ENCODE assay signal across 8 cellular contexts in genomic region chr22:42937164-42937854, GRCh38.
A peak's percentile ranks its signal among the peaks of the same experiment; 100 is the strongest.
DNase-seq lines count a peak whose midpoint lies in the region; ATAC-seq and TF ChIP-seq lines count a peak whose summit lies in the region.

No MANE protein-coding gene starts in this region.

- H3K4me1 ChIP-seq in heart left ventricle (peaks cover 36 to 99% (median 85%) of the 10 kb centered on the region in 12 donors), spleen (peaks cover 46 to 87% (median 82%) of the 10 kb centered on the region in 6 donors)

- ATAC-seq in activated T-cell treated with anti-CD3 and anti-CD28 coated beads, Interleukin-2, amount 50 U/mL, for 72 hours (replicated peaks in 1 of 2), result peak; percentile 82 to 85
- ATAC-seq in heart left ventricle (peak in 3 of 4 donors; percentile 9 to 59 (median 20)), HG03342 (IDR thresholded peaks at IDR 0.05; ENCODE audit: unreplicated experiment) (no peak)

- intact Hi-C loops in heart left ventricle (cut with DNase I) (no loop called here), spleen (cut with DNase I; ENCODE audit: low total_unique reads) (no loop called here)

- 71 to 80% (median 74%) methylated on average over 11 to 12 of the region's 12 CpGs for WGBS in heart left ventricle, 4 donors
- 34 to 50% (median 48%) methylated on average over 12 of the region's 12 CpGs for WGBS in spleen, 5 donors

- H3K4me3 ChIP-seq in MG63 (no peak overlapping the region), heart left ventricle (no peak overlapping the region), spleen (peak overlapping the region in 3 of 8 donors; percentile 3 to 41 (median 6))

- no peaks in the 10 kb centered on the region for H3K27me3 Mint-ChIP-seq in activated T-cell treated with anti-CD3 and anti-CD28 coated beads, Interleukin-2, amount 50 U/mL, for 72 hours (ENCODE audit: low read depth)

- H3K27ac ChIP-seq in heart left ventricle, result peak overlapping the region in 11 of 12 donors; percentile 62 to 93 (median 78)
- H3K27ac ChIP-seq in spleen, result peak overlapping the region in 7 of 8 donors; percentile 64 to 94 (median 79)

- H3K4me1 Mint-ChIP-seq in activated T-cell treated with anti-CD3 and anti-CD28 coated beads, Interleukin-2, amount 50 U/mL, for 72 hours (ENCODE audit: low read depth), result peaks cover 57% of the 10 kb centered on the region

- H3K27ac Mint-ChIP-seq in activated T-cell treated with anti-CD3 and anti-CD28 coated beads, Interleukin-2, amount 50 U/mL, for 72 hours, result no peak overlapping the region

- H3K36me3 ChIP-seq in MG63 (peaks cover 6% of the 10 kb centered on the region), heart left ventricle (peaks cover 0 to 6% (median 0%) of the 10 kb centered on the region in 9 donors), spleen (no peaks in the 10 kb centered on the region)

- DNase-seq in GM13976 (ENCODE audit: low spot score), result peak; percentile 68
- DNase-seq in MG63, result peak; percentile 73
- peak; percentile 33 to 45 for DNase-seq in activated T-cell treated with anti-CD3 and anti-CD28 coated beads, Interleukin-2, amount 50 U/mL, for 72 hours
- peak in 1 of 5 donors; percentile 63 for DNase-seq in heart left ventricle
- DNase-seq in spleen, result peak; percentile 88
- no peak for DNase-seq in NCI-H446 (lab: John Stamatoyannopoulos, UW)
- no peak for DNase-seq in NCI-H524 treated with DMSO at 0.1 percent for 48 hours (lab: John Stamatoyannopoulos, UW)

- H3K9me3 ChIP-seq in MG63 (no peaks in the 10 kb centered on the region), heart left ventricle (no peaks in the 10 kb centered on the region), spleen (no peaks in the 10 kb centered on the region)

- H3K4me3 Mint-ChIP-seq in activated T-cell treated with anti-CD3 and anti-CD28 coated beads, Interleukin-2, amount 50 U/mL, for 72 hours, result no peak overlapping the region

- no peaks in the 10 kb centered on the region for H3K9me3 Mint-ChIP-seq in activated T-cell treated with anti-CD3 and anti-CD28 coated beads, Interleukin-2, amount 50 U/mL, for 72 hours

- H3K27me3 ChIP-seq in MG63 (no peaks in the 10 kb centered on the region), heart left ventricle (no peaks in the 10 kb centered on the region), spleen (replicated peaks in 1 of 7) (no peaks in the 10 kb centered on the region)

- TF ChIP-seq POLR2A in heart left ventricle (IDR thresholded peaks at IDR 0.05), result no peak
- TF ChIP-seq POLR2A in spleen (IDR thresholded peaks at IDR 0.05), result no peak

- no peaks in the 10 kb centered on the region for H3K36me3 Mint-ChIP-seq in activated T-cell treated with anti-CD3 and anti-CD28 coated beads, Interleukin-2, amount 50 U/mL, for 72 hours (ENCODE audit: insufficient read depth in 2 of 2)

- in situ Hi-C loops in GM13976 (cut with MboI; ENCODE audit: low sequenced_read_pairs, unreplicated experiment), result no loop called here

- TF ChIP-seq CTCF in GM13976 (IDR thresholded peaks at IDR 0.05; ENCODE audit: borderline replicate concordance, control extremely low read depth, extremely low read depth, insufficient read depth, missing control alignments) (no peak), heart left ventricle (IDR thresholded peaks at IDR 0.05) (no peak), spleen (IDR thresholded peaks at IDR 0.05 in 8 of 11, conservative IDR thresholded peaks at IDR 0.05 in 3 of 11) (no peak)

Comparison
In these comparisons a context has a peak if more than half of its experiments do, and no peak if none do; other contexts are left out.
1. DNase-seq: peak in GM13976 (single experiment), MG63 (single experiment), activated T-cell treated with anti-CD3 and anti-CD28 coated beads, Interleukin-2, amount 50 U/mL, for 72 hours (2 of 2) and spleen (single experiment); none in NCI-H446 (0 of 2) and NCI-H524 treated with DMSO at 0.1 percent for 48 hours (single experiment).